ENCODE assay signal across 1 cellular context in genomic region chr20:33654680-33655161, GRCh38.
A peak's percentile ranks its signal among the peaks of the same experiment; 100 is the strongest.
TF ChIP-seq lines count a peak whose summit lies in the region.

No MANE protein-coding gene starts in this region.

TF ChIP-seq in K562, 482 proteins besides CTCF, POLR2A, EP300 and RAD21:
- TF ChIP-seq ZNF717 (CRISPR knock-in tag; IDR thresholded peaks at IDR 0.05): no peak
- TF ChIP-seq POLR2B (IDR thresholded peaks at IDR 0.05; ENCODE audit: low read depth, partially characterized antibody): peak; percentile 36
- peak; percentile 11; the same call in 1 of the 2 replicates for TF ChIP-seq POLR2AphosphoS2 (IDR thresholded peaks at IDR 0.05; ENCODE audit: low read length)
- peak; percentile 31; the same call in 1 of the 2 replicates for TF ChIP-seq RBFOX2 (IDR thresholded peaks at IDR 0.05; ENCODE audit: low read depth, low read length)
- TF ChIP-seq POLR2G (IDR thresholded peaks at IDR 0.05; ENCODE audit: low read depth, low read length): peak; percentile 73
- no peak for TF ChIP-seq ZNF384 (IDR thresholded peaks at IDR 0.05; ENCODE audit: low read depth, low read length)
